ENCODE assay signal across 8 cellular contexts in genomic region chr11:2532704-2533641, GRCh38.
DNase-seq lines count a peak whose midpoint lies in the region; ATAC-seq and TF ChIP-seq lines count a peak whose summit lies in the region.

No MANE protein-coding gene starts in this region.

- H3K36me3 Mint-ChIP-seq in activated CD4-positive, alpha-beta T cell treated with anti-CD3 and anti-CD28 coated beads for 36 hours (ENCODE audit: low read depth), result no peaks in the 10 kb centered on the region
- H3K36me3 Mint-ChIP-seq in chondrocyte (ENCODE audit: low read depth), result no peaks in the 10 kb centered on the region

- H3K27ac ChIP-seq in 22Rv1, result no peak overlapping the region

- H3K9me3 Mint-ChIP-seq in activated CD4-positive, alpha-beta T cell treated with anti-CD3 and anti-CD28 coated beads for 36 hours (ENCODE audit: low read depth), result no peaks in the 10 kb centered on the region
- H3K9me3 Mint-ChIP-seq in chondrocyte (ENCODE audit: low read depth), result no peaks in the 10 kb centered on the region

- CTCF ChIA-PET in activated CD4-positive, alpha-beta T cell treated with anti-CD3 and anti-CD28 coated beads for 36 hours (lab: Charles Lee), result interaction anchor here (0.6 to 7.7 kb wide), 30 partner anchors 9 to 808 kb away, joined by 3 to 255 read pairs (median 5); partner anchors contain the start of genes CDKN1C and TSSC4

- POLR2A ChIA-PET in activated CD4-positive, alpha-beta T cell treated with anti-CD3 and anti-CD28 coated beads for 36 hours (lab: Charles Lee), result interaction anchor here (0.6 to 1.4 kb wide), 2 partner anchors 359 to 440 kb away, joined by 3 to 4 read pairs; no protein-coding TSS in a partner anchor

- intact Hi-C loops in activated CD4-positive, alpha-beta T cell treated with anti-CD3 and anti-CD28 coated beads for 36 hours (cut with DNase I, micrococcal nuclease), result loop anchor here (1.0 to 5.0 kb wide), 9 partner anchors 88 to 884 kb away; partner anchors contain the start of genes KCNQ1 (in 1 of the 2) and MRGPRG (in 1 of the 2)
- intact Hi-C loops in left colon (cut with DNase I, micrococcal nuclease), result loop anchor here (2.0 to 5.0 kb wide), 3 partner anchors 106 to 359 kb away; no protein-coding TSS in a partner anchor

- H3K27ac Mint-ChIP-seq in activated CD4-positive, alpha-beta T cell treated with anti-CD3 and anti-CD28 coated beads for 36 hours, result no peak overlapping the region
- peak overlapping the region; percentile 90 for H3K27ac Mint-ChIP-seq in chondrocyte (ENCODE audit: unreplicated experiment)

- no peaks in the 10 kb centered on the region for H3K27me3 Mint-ChIP-seq in activated CD4-positive, alpha-beta T cell treated with anti-CD3 and anti-CD28 coated beads for 36 hours
- H3K27me3 Mint-ChIP-seq in chondrocyte (ENCODE audit: low read depth), result peaks cover 11% of the 10 kb centered on the region

- ATAC-seq in GM18517 (IDR thresholded peaks at IDR 0.05; ENCODE audit: unreplicated experiment) (peak; percentile 61), HG03342 (IDR thresholded peaks at IDR 0.05; ENCODE audit: unreplicated experiment) (peak; percentile 63), left colon (peak; percentile 69)
- peak; percentile 90 for ATAC-seq in activated CD4-positive, alpha-beta T cell treated with anti-CD3 and anti-CD28 coated beads for 36 hours

- peak overlapping the region; percentile 48 for H3K4me3 Mint-ChIP-seq in activated CD4-positive, alpha-beta T cell treated with anti-CD3 and anti-CD28 coated beads for 36 hours
- H3K4me3 Mint-ChIP-seq in chondrocyte (ENCODE audit: unreplicated experiment), result peak overlapping the region; percentile 61

- peaks cover 15% of the 10 kb centered on the region for H3K4me1 Mint-ChIP-seq in activated CD4-positive, alpha-beta T cell treated with anti-CD3 and anti-CD28 coated beads for 36 hours
- peaks cover 12% of the 10 kb centered on the region for H3K4me1 Mint-ChIP-seq in chondrocyte (ENCODE audit: low read depth)

- peak; percentile 97 for TF ChIP-seq CTCF in 22Rv1 (IDR thresholded peaks at IDR 0.05)
- peak; percentile 99 for TF ChIP-seq CTCF in chondrocyte (IDR thresholded peaks at IDR 0.05)

- DNase-seq in NCI-H510A treated with DMSO at 0.1 percent for 48 hours (lab: John Stamatoyannopoulos, UW), result peak; percentile 71
- DNase-seq in activated CD4-positive, alpha-beta T cell treated with anti-CD3 and anti-CD28 coated beads for 36 hours, result peak; percentile 97
- peak; percentile 93 for DNase-seq in chondrocyte (ENCODE audit: low spot score)
- DNase-seq in left colon, result peak; percentile 84 to 96
- peak; percentile 86 to 88 for DNase-seq in stimulated activated CD4-positive, alpha-beta T cell treated with anti-CD3 and anti-CD28 coated beads, Interleukin-1b, Interleukin-23, amount 100 ng/mL, for 1 hour (ENCODE audit: low read depth in 2 of 2)
